ENCODE assay signal across 10 cellular contexts in genomic region chr5:15285901-15286583, GRCh38.
DNase-seq lines count a peak whose midpoint lies in the region; ATAC-seq and TF ChIP-seq lines count a peak whose summit lies in the region.
"Had no signal": no experiment of that assay in that cellular context is flagged by ENCODE, and none has a peak within 500 bp of the region (broad histone marks: within the 10 kb centered on the region; RNA-seq: fewer than 3 reads in every experiment).

No MANE protein-coding gene starts in this region.

- H3K4me3 ChIP-seq in fibroblast of mammary gland (ENCODE audit: control insufficient read depth, low read depth, low read length) (no peak overlapping the region), Peyer's patch (no peak overlapping the region)

- no peak for TF ChIP-seq POLR2A in Peyer's patch (IDR thresholded peaks at IDR 0.05)

- in situ Hi-C loops in G401 (cut with HindIII; ENCODE audit: low sequenced_read_pairs), result no loop called here

- no peak overlapping the region for H3K27ac ChIP-seq in Peyer's patch

- no peak for ATAC-seq in HG03520 (IDR thresholded peaks at IDR 0.05; ENCODE audit: unreplicated experiment)

- TF ChIP-seq CTCF in fibroblast of mammary gland (conservative IDR thresholded peaks at IDR 0.05; ENCODE audit: control insufficient read depth, insufficient read depth, low read depth, low read length) (no peak), Peyer's patch (IDR thresholded peaks at IDR 0.05) (no peak)

- DNase-seq in EH (ENCODE audit: low read depth) (peak; percentile 86), MV-4-11 (lab: John Stamatoyannopoulos, UW) (peak; percentile 17), fibroblast of mammary gland (ENCODE audit: low read depth) (peak; percentile 59), midbrain (lab: John Stamatoyannopoulos, UW) (peak; percentile 10), NCI-H526 treated with DMSO at 0.1 percent for 48 hours (lab: John Stamatoyannopoulos, UW) (no peak), G401 (ENCODE audit: low spot score) (no peak), Peyer's patch (no peak)
- DNase-seq: activated CD8-positive, alpha-beta memory T cell treated with anti-CD3 and anti-CD28 coated beads, Interleukin-2, amount 50 U/mL, for 48 hours; NCI-H1694 treated with DMSO at 0.1 percent for 48 hours had no signal

- no peaks in the 10 kb centered on the region for H3K9me3 ChIP-seq in Peyer's patch

- no peaks in the 10 kb centered on the region for H3K4me1 ChIP-seq in Peyer's patch

- no peaks in the 10 kb centered on the region for H3K36me3 ChIP-seq in Peyer's patch

- no peaks in the 10 kb centered on the region for H3K27me3 ChIP-seq in Peyer's patch

Comparison
In these comparisons a context has a peak if more than half of its experiments do, and no peak if none do; other contexts are left out.
1. DNase-seq: peak in EH (single experiment), MV-4-11 (single experiment), fibroblast of mammary gland (single experiment) and midbrain (single experiment); none in NCI-H526 treated with DMSO at 0.1 percent for 48 hours (single experiment), G401 (single experiment) and Peyer's patch (0 of 3).